1 cellular context compared by ENCODE assay signal in the genomic region with DNA sequence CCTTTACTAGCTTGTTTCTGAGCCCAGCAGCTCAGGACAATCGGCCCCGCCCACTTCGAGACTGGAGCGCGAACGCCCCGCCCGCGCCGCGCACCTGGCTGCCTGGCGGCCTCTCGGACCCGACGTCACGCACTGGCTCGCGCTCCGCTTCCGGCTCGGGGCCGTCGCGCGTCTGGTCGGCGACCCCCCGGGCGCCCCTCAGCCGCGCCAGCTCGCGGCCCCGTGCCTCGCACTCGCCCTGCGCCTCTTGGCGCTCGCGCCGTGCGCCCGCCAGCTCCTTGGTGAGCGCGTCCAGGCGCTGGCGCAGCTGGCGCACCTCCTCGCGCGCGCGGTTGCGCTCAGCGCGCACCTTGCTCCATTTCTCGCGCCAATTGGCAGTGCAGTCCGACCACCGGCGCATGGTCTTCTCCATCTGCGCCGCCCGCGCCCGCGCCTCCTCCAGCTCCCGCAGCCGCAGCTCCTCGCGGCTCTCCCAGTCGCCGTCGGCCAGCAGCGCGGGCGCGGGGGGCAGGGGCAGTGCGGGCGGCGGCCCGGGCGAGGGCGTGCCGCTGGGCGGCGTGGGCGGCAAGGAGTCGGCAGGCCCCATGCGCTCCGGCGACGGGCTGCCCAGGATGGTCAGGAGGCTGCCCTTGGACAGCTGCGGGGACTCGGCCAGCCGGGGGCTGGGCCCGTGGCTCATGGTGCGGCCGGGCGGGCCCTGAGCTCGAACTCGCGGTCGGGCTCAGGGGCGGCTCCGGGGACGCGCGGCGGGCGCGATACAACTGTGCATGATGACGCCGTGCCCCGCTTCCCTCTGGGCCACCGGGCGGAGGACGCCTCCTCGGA.
TF ChIP-seq lines count a peak whose summit lies in the region.

No MANE protein-coding gene starts in this region.

TF ChIP-seq in H1, 55 proteins besides CTCF, POLR2A, EP300 and RAD21:
- TF ChIP-seq CHD2 (IDR thresholded peaks at IDR 0.05; ENCODE audit: low read length) (no peak), KDM1A (IDR thresholded peaks at IDR 0.05; ENCODE audit: borderline replicate concordance, low read length) (no peak), TEAD4 (IDR thresholded peaks at IDR 0.05; ENCODE audit: low read depth, low read length) (peak; percentile 72), BCL11A (IDR thresholded peaks at IDR 0.05; ENCODE audit: low read depth in 2 of 2, low read length in 2 of 2) (no peak), SP2 (IDR thresholded peaks at IDR 0.05; ENCODE audit: low read length) (no peak), POLR2AphosphoS5 (IDR thresholded peaks at IDR 0.05; ENCODE audit: low read depth, low read length) (peak; percentile 75), CREB1 (IDR thresholded peaks at IDR 0.05) (peak; percentile 77), FOSL1 (IDR thresholded peaks at IDR 0.05; ENCODE audit: insufficient read depth, low read depth, low read length) (no peak), RNF2 (IDR thresholded peaks at IDR 0.05; ENCODE audit: borderline replicate concordance, low read depth, low read length, missing control alignments, poor library complexity, severe bottlenecking) (no peak), HDAC2 (IDR thresholded peaks at IDR 0.05; ENCODE audit: borderline replicate concordance in 1 of 2, low read depth in 2 of 2, low read length in 2 of 2) (peak; percentile 3 to 40; a peak in 1 of 4 replicates), TBP (IDR thresholded peaks at IDR 0.05; ENCODE audit: low read depth, low read length) (0 out of 2 replicates have a peak, but pooled peaks have one; percentile 33), TCF12 (IDR thresholded peaks at IDR 0.05; ENCODE audit: low read depth, low read length) (peak; percentile 77; the same call in 1 of the 2 replicates), CBX5 (IDR thresholded peaks at IDR 0.05; ENCODE audit: low read depth, low read length) (no peak), PHF8 (conservative IDR thresholded peaks at IDR 0.05; ENCODE audit: low read depth, low read length) (peak; percentile 65), NANOG (IDR thresholded peaks at IDR 0.05; ENCODE audit: insufficient read depth, low read depth, low read length, poor library complexity, severe bottlenecking) (peak; percentile 1), RBBP5 (IDR thresholded peaks at IDR 0.05; ENCODE audit: borderline replicate concordance, low read depth, low read length) (peak; percentile 77; the same call in 1 of the 2 replicates), TAF1 (IDR thresholded peaks at IDR 0.05; ENCODE audit: low read depth, low read length) (peak; percentile 64; the same call in 1 of the 2 replicates), ZNF274 (IDR thresholded peaks at IDR 0.05; ENCODE audit: borderline replicate concordance, extremely low read depth, low read length) (no peak), JUN (IDR thresholded peaks at IDR 0.05; ENCODE audit: low read depth, low read length) (no peak), YY1 (IDR thresholded peaks at IDR 0.05; ENCODE audit: low read depth, low read length) (no peak), TAF7 (optimal IDR thresholded peaks at IDR 0.05; ENCODE audit: borderline replicate concordance, low read depth, low read length) (peak; percentile 44), CTBP2 (IDR thresholded peaks at IDR 0.05; ENCODE audit: borderline replicate concordance, insufficient read depth, insufficient read length, low read length) (no peak), SIN3A (conservative IDR thresholded peaks at IDR 0.05 in 1 of 2, IDR thresholded peaks at IDR 0.05 in 1 of 2; ENCODE audit: low read depth in 1 of 2, low read length in 2 of 2) (peak in 1 of 2 experiments; percentile 39; a peak in 1 of 4 replicates), CHD1 (IDR thresholded peaks at IDR 0.05; ENCODE audit: low read depth, low read length) (no peak), SP1 (IDR thresholded peaks at IDR 0.05; ENCODE audit: low read depth, low read length) (0 out of 2 replicates have a peak, but pooled peaks have one; percentile 25), SP4 (IDR thresholded peaks at IDR 0.05; ENCODE audit: low read length) (no peak), POU5F1 (IDR thresholded peaks at IDR 0.05; ENCODE audit: low read depth, low read length) (no peak), SIX5 (IDR thresholded peaks at IDR 0.05; ENCODE audit: low read depth, low read length) (no peak), HDAC6 (IDR thresholded peaks at IDR 0.05; ENCODE audit: low read depth, low read length) (no peak), SIRT6 (IDR thresholded peaks at IDR 0.05; ENCODE audit: low read length) (no peak), MAX (IDR thresholded peaks at IDR 0.05) (peak; percentile 43), GTF2F1 (IDR thresholded peaks at IDR 0.05; ENCODE audit: borderline replicate concordance, low read depth, low read length) (no peak), EGR1 (IDR thresholded peaks at IDR 0.05; ENCODE audit: borderline replicate concordance, low read depth, low read length) (peak; percentile 43; the same call in 1 of the 2 replicates), SRF (IDR thresholded peaks at IDR 0.05; ENCODE audit: low read depth, low read length) (no peak), BRCA1 (IDR thresholded peaks at IDR 0.05; ENCODE audit: low read depth, low read length) (no peak)
- TF ChIP-seq, protein P1, sequence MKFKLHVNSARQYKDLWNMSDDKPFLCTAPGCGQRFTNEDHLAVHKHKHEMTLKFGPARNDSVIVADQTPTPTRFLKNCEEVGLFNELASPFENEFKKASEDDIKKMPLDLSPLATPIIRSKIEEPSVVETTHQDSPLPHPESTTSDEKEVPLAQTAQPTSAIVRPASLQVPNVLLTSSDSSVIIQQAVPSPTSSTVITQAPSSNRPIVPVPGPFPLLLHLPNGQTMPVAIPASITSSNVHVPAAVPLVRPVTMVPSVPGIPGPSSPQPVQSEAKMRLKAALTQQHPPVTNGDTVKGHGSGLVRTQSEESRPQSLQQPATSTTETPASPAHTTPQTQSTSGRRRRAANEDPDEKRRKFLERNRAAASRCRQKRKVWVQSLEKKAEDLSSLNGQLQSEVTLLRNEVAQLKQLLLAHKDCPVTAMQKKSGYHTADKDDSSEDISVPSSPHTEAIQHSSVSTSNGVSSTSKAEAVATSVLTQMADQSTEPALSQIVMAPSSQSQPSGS (IDR thresholded peaks at IDR 0.05; ENCODE audit: low read length): no peak
- TF ChIP-seq, protein P2, sequence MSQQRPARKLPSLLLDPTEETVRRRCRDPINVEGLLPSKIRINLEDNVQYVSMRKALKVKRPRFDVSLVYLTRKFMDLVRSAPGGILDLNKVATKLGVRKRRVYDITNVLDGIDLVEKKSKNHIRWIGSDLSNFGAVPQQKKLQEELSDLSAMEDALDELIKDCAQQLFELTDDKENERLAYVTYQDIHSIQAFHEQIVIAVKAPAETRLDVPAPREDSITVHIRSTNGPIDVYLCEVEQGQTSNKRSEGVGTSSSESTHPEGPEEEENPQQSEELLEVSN (IDR thresholded peaks at IDR 0.05): peak; percentile 42; the same call in 1 of the 2 replicates
- TF ChIP-seq, protein P3, sequence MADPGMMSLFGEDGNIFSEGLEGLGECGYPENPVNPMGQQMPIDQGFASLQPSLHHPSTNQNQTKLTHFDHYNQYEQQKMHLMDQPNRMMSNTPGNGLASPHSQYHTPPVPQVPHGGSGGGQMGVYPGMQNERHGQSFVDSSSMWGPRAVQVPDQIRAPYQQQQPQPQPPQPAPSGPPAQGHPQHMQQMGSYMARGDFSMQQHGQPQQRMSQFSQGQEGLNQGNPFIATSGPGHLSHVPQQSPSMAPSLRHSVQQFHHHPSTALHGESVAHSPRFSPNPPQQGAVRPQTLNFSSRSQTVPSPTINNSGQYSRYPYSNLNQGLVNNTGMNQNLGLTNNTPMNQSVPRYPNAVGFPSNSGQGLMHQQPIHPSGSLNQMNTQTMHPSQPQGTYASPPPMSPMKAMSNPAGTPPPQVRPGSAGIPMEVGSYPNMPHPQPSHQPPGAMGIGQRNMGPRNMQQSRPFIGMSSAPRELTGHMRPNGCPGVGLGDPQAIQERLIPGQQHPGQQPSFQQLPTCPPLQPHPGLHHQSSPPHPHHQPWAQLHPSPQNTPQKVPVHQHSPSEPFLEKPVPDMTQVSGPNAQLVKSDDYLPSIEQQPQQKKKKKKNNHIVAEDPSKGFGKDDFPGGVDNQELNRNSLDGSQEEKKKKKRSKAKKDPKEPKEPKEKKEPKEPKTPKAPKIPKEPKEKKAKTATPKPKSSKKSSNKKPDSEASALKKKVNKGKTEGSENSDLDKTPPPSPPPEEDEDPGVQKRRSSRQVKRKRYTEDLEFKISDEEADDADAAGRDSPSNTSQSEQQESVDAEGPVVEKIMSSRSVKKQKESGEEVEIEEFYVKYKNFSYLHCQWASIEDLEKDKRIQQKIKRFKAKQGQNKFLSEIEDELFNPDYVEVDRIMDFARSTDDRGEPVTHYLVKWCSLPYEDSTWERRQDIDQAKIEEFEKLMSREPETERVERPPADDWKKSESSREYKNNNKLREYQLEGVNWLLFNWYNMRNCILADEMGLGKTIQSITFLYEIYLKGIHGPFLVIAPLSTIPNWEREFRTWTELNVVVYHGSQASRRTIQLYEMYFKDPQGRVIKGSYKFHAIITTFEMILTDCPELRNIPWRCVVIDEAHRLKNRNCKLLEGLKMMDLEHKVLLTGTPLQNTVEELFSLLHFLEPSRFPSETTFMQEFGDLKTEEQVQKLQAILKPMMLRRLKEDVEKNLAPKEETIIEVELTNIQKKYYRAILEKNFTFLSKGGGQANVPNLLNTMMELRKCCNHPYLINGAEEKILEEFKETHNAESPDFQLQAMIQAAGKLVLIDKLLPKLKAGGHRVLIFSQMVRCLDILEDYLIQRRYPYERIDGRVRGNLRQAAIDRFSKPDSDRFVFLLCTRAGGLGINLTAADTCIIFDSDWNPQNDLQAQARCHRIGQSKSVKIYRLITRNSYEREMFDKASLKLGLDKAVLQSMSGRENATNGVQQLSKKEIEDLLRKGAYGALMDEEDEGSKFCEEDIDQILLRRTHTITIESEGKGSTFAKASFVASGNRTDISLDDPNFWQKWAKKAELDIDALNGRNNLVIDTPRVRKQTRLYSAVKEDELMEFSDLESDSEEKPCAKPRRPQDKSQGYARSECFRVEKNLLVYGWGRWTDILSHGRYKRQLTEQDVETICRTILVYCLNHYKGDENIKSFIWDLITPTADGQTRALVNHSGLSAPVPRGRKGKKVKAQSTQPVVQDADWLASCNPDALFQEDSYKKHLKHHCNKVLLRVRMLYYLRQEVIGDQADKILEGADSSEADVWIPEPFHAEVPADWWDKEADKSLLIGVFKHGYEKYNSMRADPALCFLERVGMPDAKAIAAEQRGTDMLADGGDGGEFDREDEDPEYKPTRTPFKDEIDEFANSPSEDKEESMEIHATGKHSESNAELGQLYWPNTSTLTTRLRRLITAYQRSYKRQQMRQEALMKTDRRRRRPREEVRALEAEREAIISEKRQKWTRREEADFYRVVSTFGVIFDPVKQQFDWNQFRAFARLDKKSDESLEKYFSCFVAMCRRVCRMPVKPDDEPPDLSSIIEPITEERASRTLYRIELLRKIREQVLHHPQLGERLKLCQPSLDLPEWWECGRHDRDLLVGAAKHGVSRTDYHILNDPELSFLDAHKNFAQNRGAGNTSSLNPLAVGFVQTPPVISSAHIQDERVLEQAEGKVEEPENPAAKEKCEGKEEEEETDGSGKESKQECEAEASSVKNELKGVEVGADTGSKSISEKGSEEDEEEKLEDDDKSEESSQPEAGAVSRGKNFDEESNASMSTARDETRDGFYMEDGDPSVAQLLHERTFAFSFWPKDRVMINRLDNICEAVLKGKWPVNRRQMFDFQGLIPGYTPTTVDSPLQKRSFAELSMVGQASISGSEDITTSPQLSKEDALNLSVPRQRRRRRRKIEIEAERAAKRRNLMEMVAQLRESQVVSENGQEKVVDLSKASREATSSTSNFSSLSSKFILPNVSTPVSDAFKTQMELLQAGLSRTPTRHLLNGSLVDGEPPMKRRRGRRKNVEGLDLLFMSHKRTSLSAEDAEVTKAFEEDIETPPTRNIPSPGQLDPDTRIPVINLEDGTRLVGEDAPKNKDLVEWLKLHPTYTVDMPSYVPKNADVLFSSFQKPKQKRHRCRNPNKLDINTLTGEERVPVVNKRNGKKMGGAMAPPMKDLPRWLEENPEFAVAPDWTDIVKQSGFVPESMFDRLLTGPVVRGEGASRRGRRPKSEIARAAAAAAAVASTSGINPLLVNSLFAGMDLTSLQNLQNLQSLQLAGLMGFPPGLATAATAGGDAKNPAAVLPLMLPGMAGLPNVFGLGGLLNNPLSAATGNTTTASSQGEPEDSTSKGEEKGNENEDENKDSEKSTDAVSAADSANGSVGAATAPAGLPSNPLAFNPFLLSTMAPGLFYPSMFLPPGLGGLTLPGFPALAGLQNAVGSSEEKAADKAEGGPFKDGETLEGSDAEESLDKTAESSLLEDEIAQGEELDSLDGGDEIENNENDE (IDR thresholded peaks at IDR 0.05; ENCODE audit: insufficient replicate concordance, low read length): no peak
